31 cellular contexts compared by ENCODE assay signal in the genomic region with DNA sequence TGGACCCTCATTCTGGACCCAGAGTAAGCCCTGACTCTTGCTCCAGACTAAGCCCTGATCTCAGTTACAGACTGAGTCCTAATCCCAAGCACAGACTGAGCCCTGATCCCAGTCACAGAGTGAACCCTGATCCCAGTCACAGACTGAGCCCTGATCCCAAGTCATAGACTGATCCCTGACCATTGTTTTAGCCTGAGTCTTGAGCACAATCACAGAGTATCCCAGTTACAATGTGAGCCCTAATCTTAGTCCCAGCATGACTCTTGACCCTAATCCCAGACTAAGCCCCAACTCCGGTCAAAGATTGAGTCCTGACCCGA.
"Had no signal": no experiment of that assay in that cellular context is flagged by ENCODE, and none has a peak within 500 bp of the region (broad histone marks: within the 10 kb centered on the region; RNA-seq: fewer than 3 reads in every experiment).

No MANE protein-coding gene starts in this region.

- H3K27me3 ChIP-seq: foreskin keratinocyte had no signal

- H3K27ac ChIP-seq: esophagus muscularis mucosa, foreskin keratinocyte, gastrocnemius medialis, heart right ventricle had no signal

- H3K4me1 ChIP-seq: esophagus muscularis mucosa, foreskin keratinocyte, gastrocnemius medialis, heart right ventricle had no signal

- H3K36me3 ChIP-seq: esophagus muscularis mucosa, gastrocnemius medialis, heart right ventricle had no signal

- DNase-seq: activated CD4-positive, alpha-beta T cell treated with anti-CD3 and anti-CD28 coated beads for 1 hour; activated CD4-positive, alpha-beta T cell treated with anti-CD3 and anti-CD28 coated beads for 4 hours; activated CD4-positive, alpha-beta T cell treated with anti-CD3 and anti-CD28 coated beads, Interleukin-2, amount 50 U/mL, for 1 hour; activated CD4-positive, alpha-beta T cell treated with anti-CD3 and anti-CD28 coated beads, Interleukin-2, amount 50 U/mL, for 48 hours; activated CD4-positive, CD25-positive, alpha-beta regulatory T cell; activated CD8-positive, alpha-beta memory T cell treated with anti-CD3 and anti-CD28 coated beads for 24 hours; activated CD8-positive, alpha-beta T cell treated with anti-CD3 and anti-CD28 coated beads for 36 hours; activated effector memory CD4-positive, alpha-beta T cell treated with Interleukin-2 at 50 U/mL for 16 hours; activated gamma-delta T cell treated with Interleukin-2 at 50 U/mL for 16 hours; activated naive CD4-positive, alpha-beta T cell treated with anti-CD3 and anti-CD28 coated beads, Interleukin-2, amount 50 U/mL, for 16 hours; activated naive CD4-positive, alpha-beta T cell treated with Interleukin-2 at 50 U/mL for 16 hours; activated T-cell treated with anti-CD3 and anti-CD28 coated beads, Interleukin-2, amount 50 U/mL, for 4 hours; amniotic stem cell; caudate nucleus; cortex of kidney; dermis blood vessel endothelial cell; effector CD4-positive, alpha-beta T cell; effector memory CD8-positive, alpha-beta T cell; erythroblast; foreskin keratinocyte; gastrocnemius medialis; heart right ventricle; T-helper 1 cell; T-helper 17 cell; T1000 had no signal

- ATAC-seq: activated CD8-positive, alpha-beta T cell treated with anti-CD3 and anti-CD28 coated beads for 36 hours; activated T-cell treated with anti-CD3 and anti-CD28 coated beads, Interleukin-2, amount 50 U/mL, for 4 hours; activated T-helper 17 cell treated with anti-CD3 and anti-CD28 coated beads, Interleukin-2, amount 50 U/mL, for 72 hours; effector memory CD8-positive, alpha-beta T cell; foreskin keratinocyte; gastrocnemius medialis; heart right ventricle; T-helper 17 cell had no signal

- H3K4me1 Mint-ChIP-seq: activated T-helper 17 cell treated with anti-CD3 and anti-CD28 coated beads, Interleukin-2, amount 50 U/mL, for 72 hours; T-helper 17 cell had no signal

- H3K36me3 Mint-ChIP-seq: activated naive CD8-positive, alpha-beta T cell had no signal

- H3K27ac Mint-ChIP-seq: activated CD8-positive, alpha-beta T cell treated with anti-CD3 and anti-CD28 coated beads for 36 hours; activated naive CD8-positive, alpha-beta T cell; activated T-helper 17 cell treated with anti-CD3 and anti-CD28 coated beads, Interleukin-2, amount 50 U/mL, for 72 hours; effector memory CD8-positive, alpha-beta T cell; T-helper 17 cell; T-helper 2 cell treated with Interferon-gamma antibody and Interleukin-4, amounts not matched to agents 5 μg/mL and 100 μg/mL, for 36 hours had no signal

- H3K4me3 Mint-ChIP-seq: activated CD8-positive, alpha-beta T cell treated with anti-CD3 and anti-CD28 coated beads for 36 hours; activated naive CD8-positive, alpha-beta T cell; activated T-cell treated with anti-CD3 and anti-CD28 coated beads, Interleukin-2, amount 50 U/mL, for 4 hours; activated T-helper 17 cell treated with anti-CD3 and anti-CD28 coated beads, Interleukin-2, amount 50 U/mL, for 72 hours; effector memory CD8-positive, alpha-beta T cell; T-helper 17 cell; T-helper 2 cell treated with Interferon-gamma antibody and Interleukin-4, amounts not matched to agents 5 μg/mL and 100 μg/mL, for 36 hours had no signal

- FAIRE-seq: astrocyte, colon had no signal

- H3K9me3 Mint-ChIP-seq: activated CD8-positive, alpha-beta T cell treated with anti-CD3 and anti-CD28 coated beads for 36 hours; activated T-helper 17 cell treated with anti-CD3 and anti-CD28 coated beads, Interleukin-2, amount 50 U/mL, for 72 hours; effector memory CD8-positive, alpha-beta T cell; T-helper 2 cell treated with Interferon-gamma antibody and Interleukin-4, amounts not matched to agents 5 μg/mL and 100 μg/mL, for 36 hours had no signal

- H3K9me3 ChIP-seq: gastrocnemius medialis had no signal

- H3K4me3 ChIP-seq: esophagus muscularis mucosa, gastrocnemius medialis, heart right ventricle had no signal
